38 cellular contexts compared by ENCODE assay signal in genomic region chr22:32183625-32184024, GRCh38. TPM values are rescaled to one million over a fixed set of nuclear protein-coding genes. Genes with fewer than 3 reads are reported as not detected.
"Had no signal": no experiment of that assay in that cellular context is flagged by ENCODE, and none has a peak within 500 bp of the region (broad histone marks: within the 10 kb centered on the region; RNA-seq: fewer than 3 reads in every experiment).

No MANE protein-coding gene starts in this region.

- H3K27ac ChIP-seq: adrenal gland, ascending aorta, body of pancreas, brain microvascular endothelial cell, breast epithelium, cardiac muscle cell, colonic mucosa had no signal

- ATAC-seq: activated naive CD4-positive, alpha-beta T cell treated with anti-CD3 and anti-CD28 coated beads, Interleukin-2, amount 50 U/mL, for 72 hours; activated naive CD8-positive, alpha-beta T cell treated with anti-CD3 and anti-CD28 coated beads, Interleukin-2, amount 50 U/mL, for 24 hours; activated T-cell treated with anti-CD3 and anti-CD28 coated beads, Interleukin-2, amount 50 U/mL, for 72 hours; activated T-helper 17 cell treated with anti-CD3 and anti-CD28 coated beads, Interleukin-2, amount 50 U/mL, for 72 hours; body of pancreas had no signal

- H3K4me3 ChIP-seq: adrenal gland, ascending aorta, body of pancreas, breast epithelium, cardiac muscle cell, colonic mucosa had no signal

- H3K4me1 ChIP-seq: adrenal gland, ascending aorta, body of pancreas, breast epithelium, colonic mucosa had no signal

- H3K36me3 ChIP-seq: adrenal gland, ascending aorta, brain microvascular endothelial cell, breast epithelium, cardiac muscle cell, colonic mucosa had no signal

- DNase-seq: activated effector memory CD4-positive, alpha-beta T cell treated with anti-CD3 and anti-CD28 coated beads, Interleukin-2, amount 50 U/mL, for 16 hours; activated effector memory CD4-positive, alpha-beta T cell treated with Interleukin-2 at 50 U/mL for 16 hours; activated gamma-delta T cell; activated gamma-delta T cell treated with Interleukin-2 at 50 U/mL for 16 hours; activated naive CD4-positive, alpha-beta T cell; activated naive CD4-positive, alpha-beta T cell treated with anti-CD3 and anti-CD28 coated beads for 36 hours; activated naive CD4-positive, alpha-beta T cell treated with anti-CD3 and anti-CD28 coated beads, Interleukin-2, amount 10 ng/mL, durations not matched to agents 7 days and 5 days; activated naive CD4-positive, alpha-beta T cell treated with anti-CD3 and anti-CD28 coated beads, Interleukin-2, amount 50 U/mL, for 16 hours; activated naive CD4-positive, alpha-beta T cell treated with Interleukin-2 at 50 U/mL for 16 hours; activated naive CD8-positive, alpha-beta T cell treated with anti-CD3 and anti-CD28 coated beads for 36 hours; activated naive CD8-positive, alpha-beta T cell treated with anti-CD3 and anti-CD28 coated beads, Interleukin-2, amount 10 ng/mL, durations not matched to agents 7 days and 5 days; activated naive CD8-positive, alpha-beta T cell treated with anti-CD3 and anti-CD28 coated beads, Interleukin-2, amount 50 U/mL, for 24 hours; activated T-cell treated with anti-CD3 and anti-CD28 coated beads, Interleukin-2, amount 50 U/mL, for 48 hours; activated T-cell treated with anti-CD3 and anti-CD28 coated beads, Interleukin-2, amount 50 U/mL, for 72 hours; adrenal gland; amniotic stem cell; amygdala; anterior cingulate cortex; body of pancreas; brain microvascular endothelial cell; caudate nucleus; central memory CD4-positive, alpha-beta T cell; cerebellar nuclear complex; colonic mucosa had no signal

- FAIRE-seq: astrocyte, bronchial epithelial cell, colon had no signal

- H3K9me3 ChIP-seq: adrenal gland, ascending aorta, body of pancreas, breast epithelium, colonic mucosa had no signal

- H3K27me3 ChIP-seq: adrenal gland, ascending aorta, body of pancreas, brain microvascular endothelial cell, colonic mucosa had no signal

RNA-seq across cellular contexts. Expression of gene RFPL2, which starts 21.2 kb away (rescaled TPM):
- total RNA-seq: activated naive CD4-positive, alpha-beta T cell treated with anti-CD3 and anti-CD28 coated beads for 36 hours; activated naive CD8-positive, alpha-beta T cell treated with anti-CD3 and anti-CD28 coated beads for 36 hours; activated naive CD8-positive, alpha-beta T cell treated with anti-CD3 and anti-CD28 coated beads, Interleukin-2, amount 10 ng/mL, durations not matched to agents 7 days and 5 days; adrenal gland; aorta; ascending aorta; body of pancreas; bronchial epithelial cell; cardiac septum; chondrocyte; colonic mucosa had no signal
- polyA plus RNA-seq: adipose tissue, aorta had no signal

RNA-seq across cellular contexts. Expression of gene C22orf42, which starts 24.5 kb away (rescaled TPM):
- total RNA-seq: activated naive CD4-positive, alpha-beta T cell treated with anti-CD3 and anti-CD28 coated beads for 36 hours; activated naive CD4-positive, alpha-beta T cell treated with anti-CD3 and anti-CD28 coated beads, Interleukin-2, amount 50 U/mL, for 72 hours; activated naive CD8-positive, alpha-beta T cell treated with anti-CD3 and anti-CD28 coated beads for 36 hours; activated naive CD8-positive, alpha-beta T cell treated with anti-CD3 and anti-CD28 coated beads, Interleukin-2, amount 10 ng/mL, durations not matched to agents 7 days and 5 days; activated T-cell treated with anti-CD3 and anti-CD28 coated beads, Interleukin-2, amount 50 U/mL, for 72 hours; activated T-helper 1 cell treated with anti-CD3 and anti-CD28 coated beads, Interleukin-12 subunit alpha, Interleukin-12 subunit beta, Interleukin-2, Interleukin-4 antibody, amounts not matched to agents 30 ng/mL and 10 ng/mL and 1 ng/mL, durations not matched to agents 14 hours and 24 hours and 36 hours; activated T-helper 17 cell treated with anti-CD3 and anti-CD28 coated beads, Interleukin-2, amount 50 U/mL, for 72 hours; activated T-helper 2 cell treated with anti-CD3 and anti-CD28 coated beads, Interferon-gamma antibody, Interleukin-2, Interleukin-4, amounts not matched to agents 10 μg/mL and 5 μg/mL and 100 μg/mL, durations not matched to agents 14 hours and 24 hours and 36 hours; aorta; ascending aorta; astrocyte; breast epithelium; bronchial epithelial cell; cardiac muscle cell; cardiac septum; chondrocyte; colonic mucosa had no signal
- polyA plus RNA-seq: aorta, cardiac muscle cell had no signal
